ENCODE assay signal across 16 cellular contexts in genomic region chr2:119482481-119483394, GRCh38. TPM values are rescaled to one million over a fixed set of nuclear protein-coding genes. Genes with fewer than 3 reads are reported as not detected.
A peak's percentile ranks its signal among the peaks of the same experiment; 100 is the strongest.
DNase-seq lines count a peak whose midpoint lies in the region; ATAC-seq, FAIRE-seq and TF ChIP-seq lines count a peak whose summit lies in the region.
"Had no signal": no experiment of that assay in that cellular context is flagged by ENCODE, and none has a peak within 500 bp of the region (broad histone marks: within the 10 kb centered on the region; RNA-seq: fewer than 3 reads in every experiment).

No MANE protein-coding gene starts in this region.

- H3K9me3 Mint-ChIP-seq in activated CD8-positive, alpha-beta memory T cell treated with anti-CD3 and anti-CD28 coated beads, Interleukin-2, amount 10 ng/mL, durations not matched to agents 7 days and 5 days (ENCODE audit: low read depth) = no peaks in the 10 kb centered on the region
- no peaks in the 10 kb centered on the region for H3K9me3 Mint-ChIP-seq in T-helper 2 cell treated with Interferon-gamma antibody and Interleukin-4, amounts not matched to agents 5 μg/mL and 100 μg/mL, for 36 hours
- H3K9me3 Mint-ChIP-seq: activated naive CD4-positive, alpha-beta T cell treated with anti-CD3 and anti-CD28 coated beads, Interleukin-2, amount 10 ng/mL, durations not matched to agents 7 days and 5 days had no signal

- no peaks in the 10 kb centered on the region for H3K27me3 Mint-ChIP-seq in activated CD8-positive, alpha-beta memory T cell treated with anti-CD3 and anti-CD28 coated beads, Interleukin-2, amount 10 ng/mL, durations not matched to agents 7 days and 5 days
- no peaks in the 10 kb centered on the region for H3K27me3 Mint-ChIP-seq in T-helper 2 cell treated with Interferon-gamma antibody and Interleukin-4, amounts not matched to agents 5 μg/mL and 100 μg/mL, for 36 hours (ENCODE audit: low read depth)

- H2BK12ac ChIP-seq in H1 (ENCODE audit: low read depth, low read length) = 0 out of 2 replicates have a peak overlapping the region, but pooled peaks have one; percentile 50
- no peak overlapping the region for H2BK12ac ChIP-seq in mesenchymal stem cell (ENCODE audit: low read length in 2 of 2)

- no peak overlapping the region for H3K4me3 Mint-ChIP-seq in activated CD8-positive, alpha-beta memory T cell treated with anti-CD3 and anti-CD28 coated beads, Interleukin-2, amount 10 ng/mL, durations not matched to agents 7 days and 5 days
- H3K4me3 Mint-ChIP-seq in T-helper 2 cell treated with Interferon-gamma antibody and Interleukin-4, amounts not matched to agents 5 μg/mL and 100 μg/mL, for 36 hours = no peak overlapping the region
- H3K4me3 Mint-ChIP-seq: activated naive CD4-positive, alpha-beta T cell treated with anti-CD3 and anti-CD28 coated beads, Interleukin-2, amount 10 ng/mL, durations not matched to agents 7 days and 5 days had no signal

- no peaks in the 10 kb centered on the region for H3K36me3 Mint-ChIP-seq in activated CD8-positive, alpha-beta memory T cell treated with anti-CD3 and anti-CD28 coated beads, Interleukin-2, amount 10 ng/mL, durations not matched to agents 7 days and 5 days
- H3K36me3 Mint-ChIP-seq in T-helper 2 cell treated with Interferon-gamma antibody and Interleukin-4, amounts not matched to agents 5 μg/mL and 100 μg/mL, for 36 hours (ENCODE audit: low read depth) = no peaks in the 10 kb centered on the region
- H3K36me3 Mint-ChIP-seq: activated naive CD4-positive, alpha-beta T cell treated with anti-CD3 and anti-CD28 coated beads, Interleukin-2, amount 10 ng/mL, durations not matched to agents 7 days and 5 days had no signal

- H3K23me2 ChIP-seq in H1 (ENCODE audit: low read depth, low read length) = no peaks in the 10 kb centered on the region

- H3K9me3 ChIP-seq in H1 (ENCODE audit: insufficient read depth in 2 of 2, low read depth in 1 of 2, low read length in 1 of 2) (no peaks in the 10 kb centered on the region), mesenchymal stem cell (ENCODE audit: control insufficient read depth, low read length) (no peaks in the 10 kb centered on the region)
- H3K9me3 ChIP-seq: A549 had no signal

- H4K5ac ChIP-seq in H1 (ENCODE audit: insufficient read length, low read depth, low read length) = no peak overlapping the region

- peak overlapping the region; percentile 27 for H3K56ac ChIP-seq in H1 (replicated peaks; ENCODE audit: insufficient read length, low read depth, low read length)

- H3K4me1 Mint-ChIP-seq in activated CD8-positive, alpha-beta memory T cell treated with anti-CD3 and anti-CD28 coated beads, Interleukin-2, amount 10 ng/mL, durations not matched to agents 7 days and 5 days = no peaks in the 10 kb centered on the region
- no peaks in the 10 kb centered on the region for H3K4me1 Mint-ChIP-seq in T-helper 2 cell treated with Interferon-gamma antibody and Interleukin-4, amounts not matched to agents 5 μg/mL and 100 μg/mL, for 36 hours (ENCODE audit: low read depth)
- H3K4me1 Mint-ChIP-seq: activated naive CD4-positive, alpha-beta T cell treated with anti-CD3 and anti-CD28 coated beads, Interleukin-2, amount 10 ng/mL, durations not matched to agents 7 days and 5 days had no signal

- TF ChIP-seq POLR2A in H1 (IDR thresholded peaks at IDR 0.05; ENCODE audit: control extremely low read depth in 1 of 2, low read depth in 2 of 2, low read length in 2 of 2) (no peak), GM12891 (IDR thresholded peaks at IDR 0.05; ENCODE audit: low read depth, low read length) (no peak), erythroblast (IDR thresholded peaks at IDR 0.05; ENCODE audit: low read length) (no peak)

- H2AFZ ChIP-seq in H1 (ENCODE audit: low read length) (no peak overlapping the region), mesenchymal stem cell (ENCODE audit: low read depth, low read length) (no peak overlapping the region)
- H2AFZ ChIP-seq: parathyroid adenoma had no signal

- peaks cover 0 to 7% (median 1%) of the 10 kb centered on the region in 4 experiments; a peak in 4 of 7 replicates for H3K4me1 ChIP-seq in H1 (replicated peaks in 1 of 4; ENCODE audit: control insufficient read depth in 3 of 4, insufficient read depth in 4 of 4, low read length in 3 of 4)
- peaks cover 46% of the 10 kb centered on the region for H3K4me1 ChIP-seq in mesenchymal stem cell (ENCODE audit: control insufficient read depth, insufficient read depth, low read depth, low read length)

- no peak overlapping the region for H3K27ac Mint-ChIP-seq in activated CD8-positive, alpha-beta memory T cell treated with anti-CD3 and anti-CD28 coated beads, Interleukin-2, amount 10 ng/mL, durations not matched to agents 7 days and 5 days
- no peak overlapping the region for H3K27ac Mint-ChIP-seq in T-helper 2 cell treated with Interferon-gamma antibody and Interleukin-4, amounts not matched to agents 5 μg/mL and 100 μg/mL, for 36 hours
- H3K27ac Mint-ChIP-seq: activated naive CD4-positive, alpha-beta T cell treated with anti-CD3 and anti-CD28 coated beads, Interleukin-2, amount 10 ng/mL, durations not matched to agents 7 days and 5 days had no signal

- H3K4ac ChIP-seq in H1 (replicated peaks; ENCODE audit: insufficient read length, low read depth, low read length) = no peak overlapping the region
- no peak overlapping the region for H3K4ac ChIP-seq in mesenchymal stem cell (ENCODE audit: low read depth in 1 of 2, low read length in 2 of 2)

- TF ChIP-seq EP300 in H1 (IDR thresholded peaks at IDR 0.05; ENCODE audit: borderline replicate concordance in 1 of 2, low read depth in 2 of 2, low read length in 2 of 2) = no peak

- ATAC-seq in activated CD8-positive, alpha-beta memory T cell treated with anti-CD3 and anti-CD28 coated beads, Interleukin-2, amount 10 ng/mL, durations not matched to agents 7 days and 5 days = no peak
- ATAC-seq: A549 had no signal

- no peak overlapping the region for H2BK5ac ChIP-seq in H1 (ENCODE audit: low read depth, low read length)
- H2BK5ac ChIP-seq in mesenchymal stem cell (ENCODE audit: low read depth, low read length, poor library complexity, severe bottlenecking) = no peak overlapping the region

- TF ChIP-seq CTCF in H1 (IDR thresholded peaks at IDR 0.05; ENCODE audit: control extremely low read depth in 1 of 3, insufficient read depth in 1 of 3, low read depth in 1 of 3, low read length in 3 of 3) = no peak

- no peaks in the 10 kb centered on the region for H4K20me1 ChIP-seq in H1 (replicated peaks in 1 of 2; ENCODE audit: control insufficient read depth in 1 of 2, insufficient read depth in 2 of 2, low read length in 2 of 2)

- POLR2A ChIA-PET in H1 (lab: Charles Lee; ENCODE audit: partially characterized antibody) = no interaction called here

- H3K14ac ChIP-seq in H1 (ENCODE audit: insufficient read length) = no peak overlapping the region
- no peak overlapping the region for H3K14ac ChIP-seq in mesenchymal stem cell (ENCODE audit: low read length in 2 of 2)

- H3K4me3 ChIP-seq in H1 (ENCODE audit: extremely low read depth in 1 of 4, insufficient read depth in 2 of 4, low read depth in 3 of 4, low read length in 4 of 4) (no peak overlapping the region), mesenchymal stem cell (ENCODE audit: insufficient read depth in 1 of 2, low read depth in 1 of 2, low read length in 2 of 2) (no peak overlapping the region)
- H3K4me3 ChIP-seq: A549 had no signal

- no peak overlapping the region; the same call in 1 of the 2 replicates for H4K8ac ChIP-seq in H1 (ENCODE audit: extremely low read depth, insufficient read depth, low read length)
- H4K8ac ChIP-seq in mesenchymal stem cell (ENCODE audit: low read length) = no peak overlapping the region

- H2AK5ac ChIP-seq in H1 (ENCODE audit: low read depth, low read length) (no peak overlapping the region), mesenchymal stem cell (ENCODE audit: low read length, severe bottlenecking) (peak overlapping the region; percentile 79)

- H3K9ac ChIP-seq in H1 (replicated peaks in 1 of 4; ENCODE audit: extremely low read depth in 1 of 4, low read depth in 3 of 4, low read length in 3 of 4) = no peak overlapping the region
- H3K9ac ChIP-seq in mesenchymal stem cell (ENCODE audit: low read length) = no peak overlapping the region
- H3K9ac ChIP-seq: parathyroid adenoma had no signal

- H3K18ac ChIP-seq in H1 (ENCODE audit: extremely low read depth, low read length) = no peak overlapping the region; the same call in 1 of the 2 replicates
- H3K18ac ChIP-seq in mesenchymal stem cell (ENCODE audit: low read depth in 1 of 2, low read length in 2 of 2) = no peak overlapping the region

- CTCF ChIA-PET in activated CD8-positive, alpha-beta memory T cell treated with anti-CD3 and anti-CD28 coated beads, Interleukin-2, amount 10 ng/mL, durations not matched to agents 7 days and 5 days (lab: Charles Lee) = no interaction called here
- CTCF ChIA-PET in H1 (lab: Charles Lee; ENCODE audit: partially characterized antibody) = interaction anchor here (0.8 to 16.2 kb wide), 9 partner anchors 9 to 471 kb away, joined by 3 to 411 read pairs (median 3); no protein-coding TSS in a partner anchor

- H3K79me2 ChIP-seq in H1 (ENCODE audit: control insufficient read depth in 1 of 2, insufficient read depth in 2 of 2, low read length in 2 of 2) = no peaks in the 10 kb centered on the region
- H3K79me2 ChIP-seq: parathyroid adenoma had no signal

- WGBS in H1 (ENCODE audit: extremely low coverage in 1 of 2, insufficient coverage in 1 of 2, insufficient read length in 1 of 2, insufficient replicate concordance in 2 of 2, low coverage in 1 of 2, low lambda C conversion rate in 2 of 2, missing lambda C conversion rate in 1 of 2), 2 experiments = 85% methylated on average over 20 of the region's 20 CpGs; no CpG with 5 or more reads in 1 of the 2 experiments
- 75% methylated on average over 18 of the region's 20 CpGs for WGBS in mesenchymal stem cell

- H2BK15ac ChIP-seq in H1 (ENCODE audit: low read length) (no peak overlapping the region), mesenchymal stem cell (ENCODE audit: low read depth, poor library complexity, severe bottlenecking) (no peak overlapping the region)

- no peak overlapping the region for H3K4me2 ChIP-seq in H1 (ENCODE audit: insufficient read depth in 1 of 2, low read depth in 2 of 2, low read length in 2 of 2)
- H3K4me2 ChIP-seq in mesenchymal stem cell (ENCODE audit: low read length, poor library complexity, severe bottlenecking) = no peak overlapping the region
- H3K4me2 ChIP-seq: A549 had no signal

- no peaks in the 10 kb centered on the region for H3K79me1 ChIP-seq in H1 (ENCODE audit: low read depth, low read length)
- H3K79me1 ChIP-seq in mesenchymal stem cell (replicated peaks; ENCODE audit: low read length, poor library complexity, severe bottlenecking) = no peaks in the 10 kb centered on the region

- TF ChIP-seq RAD21 in H1 (IDR thresholded peaks at IDR 0.05 in 1 of 2, conservative IDR thresholded peaks at IDR 0.05 in 1 of 2; ENCODE audit: low read depth in 2 of 2, low read length in 2 of 2) = no peak

- H3K23ac ChIP-seq in H1 (ENCODE audit: insufficient read length) (no peak overlapping the region), mesenchymal stem cell (ENCODE audit: low read length in 2 of 2) (no peak overlapping the region)

- H2BK20ac ChIP-seq in H1 (ENCODE audit: low read length) = no peak overlapping the region

- H2BK120ac ChIP-seq in H1 (replicated peaks; ENCODE audit: low read depth, low read length) (no peak overlapping the region), mesenchymal stem cell (ENCODE audit: low read depth, low read length) (no peak overlapping the region)

- no peak for FAIRE-seq in H1 (lab: Jason Lieb, UNC)
- FAIRE-seq in GM12891 (lab: Jason Lieb, UNC) = no peak
- FAIRE-seq: A549, GM12892 had no signal

- peak; percentile 26 for DNase-seq in activated CD8-positive, alpha-beta memory T cell treated with anti-CD3 and anti-CD28 coated beads, Interleukin-2, amount 10 ng/mL, durations not matched to agents 7 days and 5 days
- no peak for DNase-seq in activated CD8-positive, alpha-beta memory T cell treated with anti-CD3 and anti-CD28 coated beads, Interleukin-2, amount 50 U/mL, for 48 hours
- DNase-seq in H1 (ENCODE audit: low read depth in 1 of 2, low spot score in 2 of 2) (peak in 1 of 2 experiments; percentile 46), mesenchymal stem cell (no peak), DMS53 (lab: John Stamatoyannopoulos, UW) (no peak), GM12891 (ENCODE audit: insufficient read length, low spot score) (no peak), erythroblast (lab: John Stamatoyannopoulos, UW) (no peak)
- DNase-seq in T-helper 2 cell treated with Interferon-gamma antibody and Interleukin-4, amounts not matched to agents 5 μg/mL and 100 μg/mL, for 36 hours (ENCODE audit: low spot score) = no peak
- DNase-seq: activated CD4-positive, alpha-beta T cell treated with anti-CD3 and anti-CD28 coated beads, Interleukin-2, amount 50 U/mL, for 4 hours; activated naive CD4-positive, alpha-beta T cell treated with anti-CD3 and anti-CD28 coated beads, Interleukin-2, amount 10 ng/mL, durations not matched to agents 7 days and 5 days; stimulated activated CD4-positive, alpha-beta T cell treated with anti-CD3 and anti-CD28 coated beads, Interleukin-4, amount 100 ng/mL, for 24 hours had no signal

- no peaks in the 10 kb centered on the region for H3K36me3 ChIP-seq in H1 (ENCODE audit: control insufficient read depth in 2 of 4, insufficient read depth in 4 of 4, low read length in 3 of 4)
- H3K36me3 ChIP-seq in mesenchymal stem cell (ENCODE audit: control insufficient read depth in 1 of 2, insufficient read depth in 2 of 2, low read depth in 1 of 2, low read length in 2 of 2) = no peaks in the 10 kb centered on the region

- H3K27ac ChIP-seq in H1 (ENCODE audit: low read depth, low read length) (no peak overlapping the region), mesenchymal stem cell (ENCODE audit: low read length, poor library complexity, severe bottlenecking) (no peak overlapping the region)
- H3K27ac ChIP-seq: parathyroid adenoma had no signal

- no peaks in the 10 kb centered on the region; a peak in 1 of 7 replicates for H3K27me3 ChIP-seq in H1 (replicated peaks in 1 of 4; ENCODE audit: control insufficient read depth in 3 of 4, extremely low read depth in 1 of 4, insufficient read depth in 3 of 4, low read length in 3 of 4)
- peaks cover 0 to 76% of the 10 kb centered on the region in 2 experiments for H3K27me3 ChIP-seq in mesenchymal stem cell (ENCODE audit: control insufficient read depth in 1 of 2, insufficient read depth in 1 of 2, low read length in 2 of 2)

- H4K91ac ChIP-seq in H1 (replicated peaks; ENCODE audit: insufficient read length, low read length) = peak overlapping the region; percentile 26
- H4K91ac ChIP-seq in mesenchymal stem cell (ENCODE audit: low read length) = no peak overlapping the region

RNA-seq across cellular contexts. Expression of gene SCTR, which starts 41.5 kb away (rescaled TPM):
- total RNA-seq in activated CD8-positive, alpha-beta memory T cell treated with anti-CD3 and anti-CD28 coated beads, Interleukin-2, amount 10 ng/mL, durations not matched to agents 7 days and 5 days = not detected
- total RNA-seq in H1 (2021; fragmentation: NEBNext Ultra II Directional; extraction: Animal tissue kit (Norgen Biotek cat#: 25700)) = not detected in 2 replicates
- polyA plus RNA-seq in H1 (2011; rRNA removed) = 0.15 and 0.61 TPM in 2 replicates
- polyA plus RNA-seq in H1 (2011; cell fraction: cytosol; rRNA removed) = 0.19 TPM
- polyA plus RNA-seq in H1 (2011; cell fraction: nucleus; rRNA removed) = 1.2 TPM
- polyA plus RNA-seq in H1 (2012, experiment 1 of 2) = 0.48 to 0.96 TPM (median 0.52 TPM) in 3 of 4 replicates, not detected in the other
- polyA plus RNA-seq in H1 (2012, experiment 2 of 2) = 0.08 TPM
- 0.02 TPM for polyA plus RNA-seq in H1 (2013, experiment 1 of 2)
- polyA plus RNA-seq in H1 (2013, experiment 2 of 2) = 0.07 TPM
- 0.12 and 0.25 TPM in 2 replicates for polyA minus RNA-seq in H1 (2011; rRNA and poly(A)+ RNA removed)
- polyA minus RNA-seq in H1 (2011; cell fraction: cytosol; rRNA and poly(A)+ RNA removed) = not detected
- 0.40 TPM for polyA minus RNA-seq in H1 (2011; cell fraction: nucleus; rRNA and poly(A)+ RNA removed)
- polyA plus RNA-seq in mesenchymal stem cell (2013, experiment 1 of 2) = not detected
- not detected for polyA plus RNA-seq in mesenchymal stem cell (2013, experiment 2 of 2)
- polyA plus RNA-seq in GM12891 (2012; ENCODE audit: low read depth, missing spikeins) = not detected
- total RNA-seq: fibroblast of villous mesenchyme, NCI-H460 had no signal
- polyA plus RNA-seq: A549 had no signal

RNA-seq across cellular contexts. Expression of gene TMEM37, which starts 51.1 kb away (rescaled TPM):
- not detected for total RNA-seq in activated CD8-positive, alpha-beta memory T cell treated with anti-CD3 and anti-CD28 coated beads, Interleukin-2, amount 10 ng/mL, durations not matched to agents 7 days and 5 days
- 9.9 and 11.0 TPM in 2 replicates for total RNA-seq in H1 (2021; fragmentation: NEBNext Ultra II Directional; extraction: Animal tissue kit (Norgen Biotek cat#: 25700))
- polyA plus RNA-seq in H1 (2011; rRNA removed) = 16.2 and 20.4 TPM in 2 replicates
- 13.4 TPM for polyA plus RNA-seq in H1 (2011; cell fraction: cytosol; rRNA removed)
- 13.5 TPM for polyA plus RNA-seq in H1 (2011; cell fraction: nucleus; rRNA removed)
- 7.9 to 9.4 TPM (median 8.6 TPM) in 4 replicates for polyA plus RNA-seq in H1 (2012, experiment 1 of 2)
- polyA plus RNA-seq in H1 (2012, experiment 2 of 2) = 12.2 TPM
- 9.0 TPM for polyA plus RNA-seq in H1 (2013, experiment 1 of 2)
- 10.0 TPM for polyA plus RNA-seq in H1 (2013, experiment 2 of 2)
- polyA minus RNA-seq in H1 (2011; rRNA and poly(A)+ RNA removed) = 6.5 and 8.2 TPM in 2 replicates
- polyA minus RNA-seq in H1 (2011; cell fraction: cytosol; rRNA and poly(A)+ RNA removed) = 4.6 TPM
- 9.5 TPM for polyA minus RNA-seq in H1 (2011; cell fraction: nucleus; rRNA and poly(A)+ RNA removed)
- 1.3 TPM for polyA plus RNA-seq in mesenchymal stem cell (2013, experiment 1 of 2)
- 1.5 TPM for polyA plus RNA-seq in mesenchymal stem cell (2013, experiment 2 of 2)
- polyA plus RNA-seq in GM12891 (2012; ENCODE audit: low read depth, missing spikeins) = 0.31 TPM

Comparison
In these comparisons a context has a peak if more than half of its experiments do, and no peak if none do; other contexts are left out.
1. RNA of gene TMEM37, which starts 51.1 kb away (total RNA-seq): 9.9 to 11.0 TPM in H1; not detected in activated CD8-positive, alpha-beta memory T cell treated with anti-CD3 and anti-CD28 coated beads, Interleukin-2, amount 10 ng/mL, durations not matched to agents 7 days and 5 days; every median in the first group is over 10 times any median in the second.